ENCODE assay signal across 26 cellular contexts in genomic region chr13:19020988-19021387, GRCh38.
"Had no signal": no experiment of that assay in that cellular context is flagged by ENCODE, and none has a peak within 500 bp of the region (broad histone marks: within the 10 kb centered on the region; RNA-seq: fewer than 3 reads in every experiment).

No MANE protein-coding gene starts in this region.

- H3K9me3 ChIP-seq: suprapubic skin, testis, thoracic aorta, thyroid gland, tibial artery, tibial nerve, transverse colon, upper lobe of left lung, uterus, vagina had no signal

- H3K4me3 ChIP-seq: stomach, suprapubic skin, testis, thoracic aorta, thyroid gland, tibial artery, tibial nerve, transverse colon, upper lobe of left lung, upper lobe of right lung, uterus, vagina had no signal

- H3K27me3 ChIP-seq: suprapubic skin, testis, thyroid gland, tibial artery, tibial nerve, transverse colon, upper lobe of left lung, upper lobe of right lung, uterus, vagina had no signal

- DNase-seq: stimulated activated CD4-positive, alpha-beta T cell treated with anti-CD3 and anti-CD28 coated beads, Interleukin-2, amount 100 ng/mL, for 48 hours; stimulated activated CD4-positive, alpha-beta T cell treated with anti-CD3 and anti-CD28 coated beads, Interleukin-4, amount 100 ng/mL, for 1 hour; stimulated activated CD4-positive, alpha-beta T cell treated with anti-CD3 and anti-CD28 coated beads, Interleukin-4, amount 100 ng/mL, for 24 hours; stimulated activated CD4-positive, alpha-beta T cell treated with anti-CD3 and anti-CD28 coated beads, Interleukin-4, amount 100 ng/mL, for 4 hours; stimulated activated CD8-positive, alpha-beta memory T cell treated with anti-CD3 and anti-CD28 coated beads, Interleukin-4, amount 100 ng/mL, for 48 hours; stimulated activated naive B cell treated with anti-CD40 and anti-IgM and Interleukin-4, amounts not matched to agents 10 μg/mL and 1 μg/mL and 100 μg/mL, for 72 hours; stimulated activated naive CD4-positive, alpha-beta T cell; stimulated activated naive CD4-positive, alpha-beta T cell treated with Interleukin-2 at 50 U/mL for 16 hours; stimulated activated naive CD8-positive, alpha-beta T cell treated with anti-CD3 and anti-CD28 coated beads, Interleukin-15, amount 100 ng/mL, for 72 hours; stimulated activated naive CD8-positive, alpha-beta T cell treated with anti-CD3 and anti-CD28 coated beads, Interleukin-15, Interleukin-2, amounts not matched to agents 100 U/mL and 50 U/mL, for 24 hours; stomach; substantia nigra; testis; thyroid gland; tibial artery; transverse colon; trophoblast cell; upper lobe of left lung; upper lobe of right lung; uterus had no signal

- H3K27ac ChIP-seq: stomach, suprapubic skin, testis, thoracic aorta, thyroid gland, tibial artery, tibial nerve, transverse colon, upper lobe of left lung, upper lobe of right lung, uterus, vagina had no signal

- H3K36me3 ChIP-seq: stomach, suprapubic skin, thoracic aorta, thyroid gland, tibial artery, tibial nerve, transverse colon, upper lobe of left lung, upper lobe of right lung, uterus, vagina had no signal

- ATAC-seq: stimulated activated effector memory CD8-positive, alpha-beta T cell treated with anti-CD3 and anti-CD28 coated beads, Interleukin-12 subunit alpha, Interleukin-12 subunit beta, amount 100 ng/mL, for 72 hours; stimulated activated memory B cell treated with anti-CD40 and anti-IgM and Interleukin-4, amounts not matched to agents 10 μg/mL and 1 μg/mL and 100 μg/mL, for 72 hours; stimulated activated naive B cell treated with anti-CD40 and anti-IgM and Interleukin-4, amounts not matched to agents 10 μg/mL and 1 μg/mL and 100 μg/mL, for 72 hours; stimulated activated naive CD8-positive, alpha-beta T cell treated with anti-CD3 and anti-CD28 coated beads, Interleukin-15, amount 100 ng/mL, for 72 hours; stimulated activated naive CD8-positive, alpha-beta T cell treated with anti-CD3 and anti-CD28 coated beads, Interleukin-15, Interleukin-2, amounts not matched to agents 100 U/mL and 50 U/mL, for 24 hours; upper lobe of right lung had no signal

- H3K4me1 ChIP-seq: stomach, suprapubic skin, testis, thyroid gland, tibial artery, tibial nerve, transverse colon, upper lobe of left lung, upper lobe of right lung, uterus, vagina had no signal
